Comparison of ENCODE assay signal across 21 cellular contexts in the genomic region with DNA sequence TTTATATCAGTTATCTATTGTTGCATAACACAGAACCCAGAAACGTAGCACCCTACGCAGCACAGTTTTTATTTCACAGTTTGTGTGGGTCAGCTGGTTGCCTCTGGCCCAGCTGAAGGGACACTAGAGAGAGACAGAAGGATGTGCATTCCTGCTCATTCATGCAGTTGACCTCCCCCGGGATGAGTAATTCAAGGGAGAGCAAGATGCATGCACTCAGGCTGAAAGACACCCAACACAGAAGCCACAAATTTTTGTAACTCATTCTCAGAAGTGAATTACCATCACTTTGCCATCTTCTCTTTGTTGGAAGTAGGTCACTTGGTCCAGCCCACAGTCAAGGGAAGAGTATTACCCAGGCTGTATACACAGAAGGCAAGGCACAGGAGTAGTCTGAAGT.
A peak's percentile ranks its signal among the peaks of the same experiment; 100 is the strongest.
DNase-seq lines count a peak whose midpoint lies in the region; ATAC-seq, FAIRE-seq and TF ChIP-seq lines count a peak whose summit lies in the region.
"Had no signal": no experiment of that assay in that cellular context is flagged by ENCODE, and none has a peak within 500 bp of the region (broad histone marks: within the 10 kb centered on the region; RNA-seq: fewer than 3 reads in every experiment).

No MANE protein-coding gene starts in this region.

- no peak overlapping the region for H3K27ac ChIP-seq in HepG2 (ENCODE audit: extremely low read length, insufficient read depth, low read length)
- H3K27ac ChIP-seq in vagina = no peak overlapping the region
- H3K27ac ChIP-seq: lower lobe of right lung had no signal

- H3K27me3 Mint-ChIP-seq in osteocyte (ENCODE audit: unreplicated experiment) = peaks cover under 1% of the 10 kb centered on the region
- H3K27me3 Mint-ChIP-seq: brain; dendritic cell treated with granulocyte-macrophage colony-stimulating factor and Interleukin-4, amounts not matched to agents 40 ng/mL and 50 ng/mL, for 4 days had no signal

- no peak overlapping the region for H2AFZ ChIP-seq in HepG2 (ENCODE audit: low read length)

- 0% methylated on average over 3 of the region's 3 CpGs for WGBS in HepG2 (ENCODE audit: low lambda C conversion rate)

- H3K9ac ChIP-seq in HepG2 (ENCODE audit: insufficient read depth, low read depth, low read length) = no peak overlapping the region

- no peaks in the 10 kb centered on the region for H4K20me1 ChIP-seq in HepG2 (ENCODE audit: insufficient read depth, low read length)

- no peak for TF ChIP-seq POLR2A in HepG2 (IDR thresholded peaks at IDR 0.05; ENCODE audit: insufficient read depth in 1 of 2, low read depth in 2 of 2, low read length in 2 of 2)
- no peak for TF ChIP-seq POLR2A in vagina (IDR thresholded peaks at IDR 0.05)

- TF ChIP-seq EP300 in HepG2 (IDR thresholded peaks at IDR 0.05; ENCODE audit: low read depth in 2 of 2, low read length in 2 of 2) = no peak
- no peak for TF ChIP-seq EP300 in HepG2 (CRISPR knock-in tag; IDR thresholded peaks at IDR 0.05; ENCODE audit: borderline replicate concordance)

- H3K4me3 ChIP-seq in fibroblast of pulmonary artery (replicated peaks; ENCODE audit: low read depth, low read length) (no peak overlapping the region), BE2C (ENCODE audit: low read depth, low read length) (no peak overlapping the region), HepG2 (replicated peaks in 1 of 3; ENCODE audit: insufficient read depth in 1 of 3, low read depth in 2 of 3, low read length in 3 of 3) (no peak overlapping the region), vagina (no peak overlapping the region)
- H3K4me3 ChIP-seq: lower lobe of right lung had no signal

- TF ChIP-seq CTCF in fibroblast of pulmonary artery (IDR thresholded peaks at IDR 0.05; ENCODE audit: low read length, missing control alignments) = no peak
- TF ChIP-seq CTCF in osteocyte (IDR thresholded peaks at IDR 0.05) = no peak
- no peak for TF ChIP-seq CTCF in BE2C (IDR thresholded peaks at IDR 0.05; ENCODE audit: low read depth, low read length)
- no peak for TF ChIP-seq CTCF in HepG2 (CRISPR knock-in tag; IDR thresholded peaks at IDR 0.05)
- no peak for TF ChIP-seq CTCF in vagina (IDR thresholded peaks at IDR 0.05)

- CTCF ChIA-PET in HepG2 (lab: Yijun Ruan, JAX; ENCODE audit: low intra/inter-chr PET ratio, low total read pairs) = no interaction called here

- no peak for ATAC-seq in HepG2
- ATAC-seq: lower lobe of right lung had no signal

- DNase-seq in EL (peak; percentile 61), RCC 7860 (ENCODE audit: low spot score) (peak; percentile 89), fibroblast of pulmonary artery (ENCODE audit: low read depth) (peak; percentile 25), osteocyte (ENCODE audit: extremely low spot score, unreplicated experiment) (peak; percentile 21), BE2C (no peak), HepG2 (ENCODE audit: low spot score) (no peak), NCI-H510A (lab: John Stamatoyannopoulos, UW) (no peak), vagina (ENCODE audit: extremely low spot score in 2 of 2) (no peak)
- DNase-seq: activated CD4-positive, alpha-beta T cell treated with anti-CD3 and anti-CD28 coated beads, Interleukin-2, amount 50 U/mL, for 1 hour; activated naive CD4-positive, alpha-beta T cell treated with anti-CD3 and anti-CD28 coated beads for 36 hours; GF-D8; lower lobe of right lung; NCI-H146; NCI-H226; small intestine; stimulated activated CD4-positive, alpha-beta T cell treated with anti-CD3 and anti-CD28 coated beads, Interleukin-4, amount 100 ng/mL, for 24 hours had no signal

- POLR2A ChIA-PET in HepG2 (lab: Yijun Ruan, JAX) = no interaction called here

- H3K9me3 Mint-ChIP-seq in osteocyte (ENCODE audit: unreplicated experiment) = no peaks in the 10 kb centered on the region
- H3K9me3 Mint-ChIP-seq: activated naive CD4-positive, alpha-beta T cell treated with anti-CD3 and anti-CD28 coated beads for 36 hours; dendritic cell treated with granulocyte-macrophage colony-stimulating factor and Interleukin-4, amounts not matched to agents 40 ng/mL and 50 ng/mL, for 4 days had no signal

- no TSS peak for BruUV-seq in HepG2 (replicated peaks; lab: Mats Ljungman, UMichigan)

- intact Hi-C loops in HepG2 (cut with micrococcal nuclease; ENCODE audit: unreplicated experiment) = no loop called here
- intact Hi-C loops in vagina (cut with DNase I) = no loop called here

- H3K4me1 ChIP-seq in BE2C = no peaks in the 10 kb centered on the region
- no peaks in the 10 kb centered on the region for H3K4me1 ChIP-seq in HepG2 (ENCODE audit: insufficient read depth, low read length)
- H3K4me1 ChIP-seq in vagina = no peaks in the 10 kb centered on the region
- H3K4me1 ChIP-seq: lower lobe of right lung had no signal

- H3K36me3 ChIP-seq in BE2C (no peaks in the 10 kb centered on the region), HepG2 (replicated peaks in 1 of 2; ENCODE audit: control insufficient read depth in 1 of 2, insufficient read depth in 2 of 2, low read length in 2 of 2) (no peaks in the 10 kb centered on the region), vagina (no peaks in the 10 kb centered on the region)
- H3K36me3 ChIP-seq: lower lobe of right lung had no signal

- H3K79me2 ChIP-seq in HepG2 (ENCODE audit: insufficient read depth, low read length) = no peaks in the 10 kb centered on the region

- H3K27me3 ChIP-seq in BE2C (no peaks in the 10 kb centered on the region), HepG2 (ENCODE audit: control insufficient read depth in 1 of 2, insufficient read depth in 2 of 2, low read length in 2 of 2) (peaks cover 0 to 2% of the 10 kb centered on the region in 2 experiments; a peak in 1 of 5 replicates), vagina (no peaks in the 10 kb centered on the region)

- H3K4me1 Mint-ChIP-seq in osteocyte (ENCODE audit: unreplicated experiment) = peaks cover 5% of the 10 kb centered on the region

- no peaks in the 10 kb centered on the region for H3K36me3 Mint-ChIP-seq in osteocyte (ENCODE audit: unreplicated experiment)
- H3K36me3 Mint-ChIP-seq: brain had no signal

- H3K9me3 ChIP-seq in BE2C = no peaks in the 10 kb centered on the region; the same call in none of the 2 replicates
- no peaks in the 10 kb centered on the region for H3K9me3 ChIP-seq in HepG2 (ENCODE audit: low read length)
- H3K9me3 ChIP-seq in vagina = no peaks in the 10 kb centered on the region
- H3K9me3 ChIP-seq: lower lobe of right lung had no signal

- H3K4me3 Mint-ChIP-seq in osteocyte (ENCODE audit: unreplicated experiment) = no peak overlapping the region
- H3K4me3 Mint-ChIP-seq: activated naive CD4-positive, alpha-beta T cell treated with anti-CD3 and anti-CD28 coated beads for 36 hours; brain; dendritic cell treated with granulocyte-macrophage colony-stimulating factor and Interleukin-4, amounts not matched to agents 40 ng/mL and 50 ng/mL, for 4 days had no signal

- in situ Hi-C loops in HepG2 (cut with HindIII; ENCODE audit: extremely low pct_ligation_motif_present, low pct_unique_long_range_greater_than_20kb) = no loop called here

- no peak overlapping the region for H3K4me2 ChIP-seq in HepG2 (ENCODE audit: low read depth, low read length)

- no peak overlapping the region for H3K27ac Mint-ChIP-seq in osteocyte (ENCODE audit: unreplicated experiment)
- H3K27ac Mint-ChIP-seq: activated naive CD4-positive, alpha-beta T cell treated with anti-CD3 and anti-CD28 coated beads for 36 hours; dendritic cell treated with granulocyte-macrophage colony-stimulating factor and Interleukin-4, amounts not matched to agents 40 ng/mL and 50 ng/mL, for 4 days had no signal

- peak; percentile 95 for FAIRE-seq in RCC 7860 (lab: Jason Lieb, UNC)
- no peak for FAIRE-seq in HepG2 (lab: Jason Lieb, UNC)
- FAIRE-seq: D721Med, endothelial cell of umbilical vein, GM12892, small intestine had no signal

- no peak for TF ChIP-seq RAD21 in HepG2 (CRISPR knock-in tag; IDR thresholded peaks at IDR 0.05)

TF ChIP-seq in HepG2, 621 proteins besides CTCF, POLR2A, EP300 and RAD21 (continues in another document):
- TF ChIP-seq, protein P1, sequence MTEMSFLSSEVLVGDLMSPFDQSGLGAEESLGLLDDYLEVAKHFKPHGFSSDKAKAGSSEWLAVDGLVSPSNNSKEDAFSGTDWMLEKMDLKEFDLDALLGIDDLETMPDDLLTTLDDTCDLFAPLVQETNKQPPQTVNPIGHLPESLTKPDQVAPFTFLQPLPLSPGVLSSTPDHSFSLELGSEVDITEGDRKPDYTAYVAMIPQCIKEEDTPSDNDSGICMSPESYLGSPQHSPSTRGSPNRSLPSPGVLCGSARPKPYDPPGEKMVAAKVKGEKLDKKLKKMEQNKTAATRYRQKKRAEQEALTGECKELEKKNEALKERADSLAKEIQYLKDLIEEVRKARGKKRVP (CRISPR knock-in tag; IDR thresholded peaks at IDR 0.05) = no peak
- TF ChIP-seq ZNF768 (CRISPR knock-in tag; IDR thresholded peaks at IDR 0.05) (no peak), ZNF44 (CRISPR knock-in tag; IDR thresholded peaks at IDR 0.05) (no peak), ZNF441 (CRISPR knock-in tag; IDR thresholded peaks at IDR 0.05; ENCODE audit: borderline replicate concordance) (no peak), FOXA1 (IDR thresholded peaks at IDR 0.05) (no peak), FOXA1 (CRISPR knock-in tag; IDR thresholded peaks at IDR 0.05) (no peak), ZNF746 (CRISPR knock-in tag; IDR thresholded peaks at IDR 0.05) (no peak), HNRNPK (IDR thresholded peaks at IDR 0.05; ENCODE audit: low read depth, low read length, poor library complexity, severe bottlenecking) (no peak), ZNF350 (CRISPR knock-in tag; IDR thresholded peaks at IDR 0.05; ENCODE audit: borderline replicate concordance, low read depth) (no peak), ZNF136 (CRISPR knock-in tag; IDR thresholded peaks at IDR 0.05; ENCODE audit: low read depth) (no peak), ZNF317 (CRISPR knock-in tag; IDR thresholded peaks at IDR 0.05) (no peak), NFATC3 (CRISPR knock-in tag; IDR thresholded peaks at IDR 0.05) (no peak)
- TF ChIP-seq, protein P2, sequence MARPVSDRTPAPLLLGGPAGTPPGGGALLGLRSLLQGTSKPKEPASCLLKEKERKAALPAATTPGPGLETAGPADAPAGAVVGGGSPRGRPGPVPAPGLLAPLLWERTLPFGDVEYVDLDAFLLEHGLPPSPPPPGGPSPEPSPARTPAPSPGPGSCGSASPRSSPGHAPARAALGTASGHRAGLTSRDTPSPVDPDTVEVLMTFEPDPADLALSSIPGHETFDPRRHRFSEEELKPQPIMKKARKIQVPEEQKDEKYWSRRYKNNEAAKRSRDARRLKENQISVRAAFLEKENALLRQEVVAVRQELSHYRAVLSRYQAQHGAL (CRISPR knock-in tag; IDR thresholded peaks at IDR 0.05; ENCODE audit: not compliant biosample characterization) = no peak

Comparison
In these comparisons a context has a peak if more than half of its experiments do, and no peak if none do; other contexts are left out.
1. DNase-seq: peak in EL (single experiment), RCC 7860 (single experiment), fibroblast of pulmonary artery (single experiment) and osteocyte (single experiment); none in BE2C (single experiment), HepG2 (single experiment), NCI-H510A (single experiment) and vagina (0 of 2).